In genomic region chr16:30491744-30492308, GRCh38 we compare ENCODE assay signal across 2 cellular contexts.
TF ChIP-seq lines count a peak whose summit lies in the region.

No MANE protein-coding gene starts in this region.

TF ChIP-seq in Ishikawa, 13 proteins besides CTCF, POLR2A, EP300 and RAD21:
- 0 out of 2 replicates have a peak, but pooled peaks have one; percentile 13 for TF ChIP-seq NFIC (IDR thresholded peaks at IDR 0.05)
- no peak for TF ChIP-seq TCF12 (IDR thresholded peaks at IDR 0.05; ENCODE audit: low read depth)

TF ChIP-seq in HepG2, 621 proteins besides CTCF, POLR2A, EP300 and RAD21:
- TF ChIP-seq TEAD3 (CRISPR knock-in tag; optimal IDR thresholded peaks at IDR 0.05; ENCODE audit: borderline replicate concordance) (peak; percentile 65), MXI1 (IDR thresholded peaks at IDR 0.05; ENCODE audit: borderline replicate concordance, low read depth, low read length) (no peak), ELF3 (CRISPR knock-in tag; IDR thresholded peaks at IDR 0.05) (0 out of 2 replicates have a peak, but pooled peaks have one; percentile 21), SAP130 (CRISPR knock-in tag; IDR thresholded peaks at IDR 0.05; ENCODE audit: low read depth) (peak; percentile 49), ZNF629 (CRISPR knock-in tag; conservative IDR thresholded peaks at IDR 0.05) (peak; percentile 77), NR2F6 (IDR thresholded peaks at IDR 0.05) (no peak), NR2F6 (CRISPR knock-in tag; IDR thresholded peaks at IDR 0.05) (0 out of 2 replicates have a peak, but pooled peaks have one; percentile 13), NFAT5 (CRISPR knock-in tag; IDR thresholded peaks at IDR 0.05) (no peak), HMGXB4 (CRISPR knock-in tag; IDR thresholded peaks at IDR 0.05; ENCODE audit: borderline replicate concordance in 1 of 2, low read depth in 1 of 2) (0 out of 4 replicates have a peak, but pooled peaks of 1 of the 2 experiments have one; percentile 29), ZNF747 (CRISPR knock-in tag; IDR thresholded peaks at IDR 0.05; ENCODE audit: borderline replicate concordance) (no peak), TBL1XR1 (IDR thresholded peaks at IDR 0.05; ENCODE audit: borderline replicate concordance, low read length, partially characterized antibody) (no peak), SSRP1 (CRISPR knock-in tag; IDR thresholded peaks at IDR 0.05) (no peak), RXRB (CRISPR knock-in tag; IDR thresholded peaks at IDR 0.05; ENCODE audit: borderline replicate concordance) (peak; percentile 24; the same call in 1 of the 2 replicates), ZNF652 (CRISPR knock-in tag; IDR thresholded peaks at IDR 0.05; ENCODE audit: borderline replicate concordance, low read depth) (peak; percentile 61), MIER3 (CRISPR knock-in tag; IDR thresholded peaks at IDR 0.05; ENCODE audit: borderline replicate concordance) (0 out of 2 replicates have a peak, but pooled peaks have one; percentile 50), ZSCAN29 (CRISPR knock-in tag; conservative IDR thresholded peaks at IDR 0.05) (no peak), STAG1 (CRISPR knock-in tag; IDR thresholded peaks at IDR 0.05) (peak; percentile 37), FOXA1 (IDR thresholded peaks at IDR 0.05) (no peak), FOXA1 (CRISPR knock-in tag; IDR thresholded peaks at IDR 0.05) (no peak), FOSL2 (CRISPR knock-in tag; IDR thresholded peaks at IDR 0.05) (peak; percentile 92), ZZZ3 (CRISPR knock-in tag; IDR thresholded peaks at IDR 0.05; ENCODE audit: borderline replicate concordance) (no peak), ZBTB7B (CRISPR knock-in tag; IDR thresholded peaks at IDR 0.05) (no peak), ZNF557 (CRISPR knock-in tag; IDR thresholded peaks at IDR 0.05) (no peak)
